ENCODE assay signal across 1 cellular context in genomic region chr14:104085032-104085888, GRCh38.
TF ChIP-seq lines count a peak whose summit lies in the region.

Gene ASPG, plus strand, starts transcription at chr14:104085700. Its CDS starts 71 bp downstream, at chr14:104085771.

TF ChIP-seq in SK-N-SH, 30 proteins besides CTCF, POLR2A, EP300 and RAD21 (continued from another document):
- TF ChIP-seq PBX3 (IDR thresholded peaks at IDR 0.05) (no peak), IRF3 (IDR thresholded peaks at IDR 0.05; ENCODE audit: low read depth, low read length) (no peak), EZH2phosphoT487 (IDR thresholded peaks at IDR 0.05; ENCODE audit: borderline replicate concordance, low read depth) (no peak)
